ENCODE assay signal across 8 cellular contexts in genomic region chrX:45801554-45801953, GRCh38.
DNase-seq lines count a peak whose midpoint lies in the region; ATAC-seq and TF ChIP-seq lines count a peak whose summit lies in the region.

No MANE protein-coding gene starts in this region.

- BruUV-seq in A673 (replicated peaks; lab: Mats Ljungman, UMichigan) = no TSS peak

- TF ChIP-seq CTCF in A673 (conservative IDR thresholded peaks at IDR 0.05; ENCODE audit: low read depth, low read length) (peak; percentile 55), GM12875 (IDR thresholded peaks at IDR 0.05; ENCODE audit: borderline replicate concordance, insufficient read depth, low read depth, low read length) (peak; percentile 19; the same call in 1 of the 2 replicates), GM20000 (IDR thresholded peaks at IDR 0.05; ENCODE audit: extremely low read depth, missing control alignments) (no peak)

- no peaks in the 10 kb centered on the region for H3K9me3 ChIP-seq in A673 (ENCODE audit: low read depth, low read length, poor library complexity, severe bottlenecking)

- no peak overlapping the region for H3K4me3 ChIP-seq in A673 (ENCODE audit: low read depth, low read length, poor library complexity, severe bottlenecking)
- no peak overlapping the region for H3K4me3 ChIP-seq in GM12875 (ENCODE audit: low read depth, low read length)

- DNase-seq in A673 (ENCODE audit: low spot score) = peak; percentile 78
- peak; percentile 8 for DNase-seq in NCI-H146 treated with DMSO at 0.1 percent for 48 hours (lab: John Stamatoyannopoulos, UW; ENCODE audit: unreplicated experiment)
- peak; percentile 59 for DNase-seq in amniotic epithelial cell (ENCODE audit: low read depth)
- peak; percentile 56 for DNase-seq in myocyte (ENCODE audit: low read depth)
- no peak for DNase-seq in GM20000 (ENCODE audit: low spot score)
- DNase-seq in effector CD4-positive, alpha-beta T cell = no peak

- CTCF ChIA-PET in A673 (lab: Charles Lee) = interaction anchor here (0.5 to 1.6 kb wide), 6 partner anchors 10 to 607 kb away, joined by 3 to 9 read pairs (median 4); no protein-coding TSS in a partner anchor

- H3K4me1 ChIP-seq in A673 (ENCODE audit: insufficient read depth, low read length, poor library complexity, severe bottlenecking) = peaks cover 55% of the 10 kb centered on the region

- intact Hi-C loops in A673 (cut with micrococcal nuclease; ENCODE audit: unreplicated experiment) = loop anchor here (1.0 to 2.0 kb wide), 2 partner anchors 23 to 517 kb away; no protein-coding TSS in a partner anchor

- H3K36me3 ChIP-seq in A673 (ENCODE audit: insufficient read depth, low read length, poor library complexity, severe bottlenecking) = no peaks in the 10 kb centered on the region

- no peak overlapping the region for H3K27ac ChIP-seq in A673 (ENCODE audit: low read depth, low read length, poor library complexity, severe bottlenecking)

- no peaks in the 10 kb centered on the region for H3K27me3 ChIP-seq in A673 (replicated peaks; ENCODE audit: insufficient read depth, low read depth, low read length, poor library complexity)

- no peak for ATAC-seq in GM21515 (IDR thresholded peaks at IDR 0.05; ENCODE audit: unreplicated experiment)

- POLR2A ChIA-PET in A673 (lab: Charles Lee; ENCODE audit: low non-redundant PET) = no interaction called here

Comparison
In these comparisons a context has a peak if more than half of its experiments do, and no peak if none do; other contexts are left out.
1. DNase-seq: peak in A673 (single experiment), NCI-H146 treated with DMSO at 0.1 percent for 48 hours (single experiment), amniotic epithelial cell (single experiment) and myocyte (single experiment); none in GM20000 (single experiment) and effector CD4-positive, alpha-beta T cell (single experiment).